ENCODE assay signal across 8 cellular contexts in genomic region chr14:77037886-77038511, GRCh38.
DNase-seq lines count a peak whose midpoint lies in the region; ATAC-seq and TF ChIP-seq lines count a peak whose summit lies in the region.

No MANE protein-coding gene starts in this region.

- H3K36me3 ChIP-seq in ACC112 (ENCODE audit: insufficient read depth, low read length) (no peaks in the 10 kb centered on the region), Loucy (ENCODE audit: insufficient read depth, low read length) (no peaks in the 10 kb centered on the region)

- DNase-seq in activated gamma-delta T cell (lab: John Stamatoyannopoulos, UW) (peak; percentile 33), kidney tubule cell (ENCODE audit: low spot score) (peak; percentile 42), T1000 (lab: John Stamatoyannopoulos, UW) (no peak), NCI-H446 (lab: John Stamatoyannopoulos, UW) (no peak)
- DNase-seq in stimulated activated naive B cell treated with anti-CD40 and anti-IgM and Interleukin-4, amounts not matched to agents 10 μg/mL and 1 μg/mL and 100 μg/mL, for 72 hours = no peak

- H4K20me1 ChIP-seq in Loucy (ENCODE audit: insufficient read depth, low read length, poor library complexity, severe bottlenecking) = no peaks in the 10 kb centered on the region

- H3F3A ChIP-seq in Loucy (ENCODE audit: low read depth) = peaks cover 30% of the 10 kb centered on the region

- peaks cover 52 to 88% of the 10 kb centered on the region in 2 donors for H3K4me1 Mint-ChIP-seq in stimulated activated naive B cell treated with anti-CD40 and anti-IgM and Interleukin-4, amounts not matched to agents 10 μg/mL and 1 μg/mL and 100 μg/mL, for 72 hours

- H3K27me3 ChIP-seq in ACC112 (ENCODE audit: insufficient read depth, low read length) = no peaks in the 10 kb centered on the region
- no peaks in the 10 kb centered on the region for H3K27me3 ChIP-seq in Loucy (ENCODE audit: insufficient read depth, low read length, poor library complexity, severe bottlenecking)

- H3K36me3 Mint-ChIP-seq in stimulated activated naive B cell treated with anti-CD40 and anti-IgM and Interleukin-4, amounts not matched to agents 10 μg/mL and 1 μg/mL and 100 μg/mL, for 72 hours = peaks cover 0 to 1% of the 10 kb centered on the region in 2 donors

- H3K9me2 ChIP-seq in Loucy (replicated peaks; ENCODE audit: low read depth, low read length) = no peaks in the 10 kb centered on the region

- H3K4me3 ChIP-seq in ACC112 (ENCODE audit: low read depth, low read length) (no peak overlapping the region), Loucy (ENCODE audit: low read length, poor library complexity, severe bottlenecking) (peak overlapping the region; percentile 72)

- H3K9me3 Mint-ChIP-seq in stimulated activated naive B cell treated with anti-CD40 and anti-IgM and Interleukin-4, amounts not matched to agents 10 μg/mL and 1 μg/mL and 100 μg/mL, for 72 hours = no peaks in the 10 kb centered on the region

- peak overlapping the region; percentile 47 to 73 for H3K4me3 Mint-ChIP-seq in stimulated activated naive B cell treated with anti-CD40 and anti-IgM and Interleukin-4, amounts not matched to agents 10 μg/mL and 1 μg/mL and 100 μg/mL, for 72 hours

- H3K79me2 ChIP-seq in ACC112 (ENCODE audit: control insufficient read depth, insufficient read depth, low read length, unreplicated experiment) (no peaks in the 10 kb centered on the region), Loucy (ENCODE audit: insufficient read depth, low read length) (peaks cover 16% of the 10 kb centered on the region; the same call in 1 of the 2 replicates)

- H3K27ac Mint-ChIP-seq in stimulated activated naive B cell treated with anti-CD40 and anti-IgM and Interleukin-4, amounts not matched to agents 10 μg/mL and 1 μg/mL and 100 μg/mL, for 72 hours = peak overlapping the region; percentile 89

- peak overlapping the region; percentile 98 for H3K27ac ChIP-seq in ACC112 (ENCODE audit: low read depth, low read length)

- H3K4me1 ChIP-seq in ACC112 (ENCODE audit: control insufficient read depth, insufficient read depth, low read length, unreplicated experiment) (peaks cover 48% of the 10 kb centered on the region), Loucy (ENCODE audit: insufficient read depth, low read length, poor library complexity, severe bottlenecking) (peaks cover 73% of the 10 kb centered on the region)

- H3K9me3 ChIP-seq in Loucy (ENCODE audit: insufficient read depth, low read depth, low read length) = no peaks in the 10 kb centered on the region

- H3K9ac ChIP-seq in Loucy (ENCODE audit: low read depth, low read length, poor library complexity, severe bottlenecking) = peak overlapping the region; percentile 82

- no peaks in the 10 kb centered on the region for H3K27me3 Mint-ChIP-seq in stimulated activated naive B cell treated with anti-CD40 and anti-IgM and Interleukin-4, amounts not matched to agents 10 μg/mL and 1 μg/mL and 100 μg/mL, for 72 hours

- ATAC-seq in stimulated activated naive B cell treated with anti-CD40 and anti-IgM and Interleukin-4, amounts not matched to agents 10 μg/mL and 1 μg/mL and 100 μg/mL, for 72 hours (replicated peaks) = no peak
- no peak for ATAC-seq in GM19023 (IDR thresholded peaks at IDR 0.05; ENCODE audit: unreplicated experiment)

- peak overlapping the region; percentile 91 for H3K4me2 ChIP-seq in Loucy (ENCODE audit: low read depth, low read length, poor library complexity, severe bottlenecking)

- no peak for TF ChIP-seq CTCF in Loucy (conservative IDR thresholded peaks at IDR 0.05; ENCODE audit: low read length)

- H2AFZ ChIP-seq in ACC112 (ENCODE audit: low read length, unreplicated experiment) = no peak overlapping the region
- peak overlapping the region; percentile 66 for H2AFZ ChIP-seq in Loucy (ENCODE audit: low read length)

Comparison
In these comparisons a context has a peak if more than half of its experiments do, and no peak if none do; other contexts are left out.
1. DNase-seq: peak in activated gamma-delta T cell (single experiment) and kidney tubule cell (single experiment); none in stimulated activated naive B cell treated with anti-CD40 and anti-IgM and Interleukin-4, amounts not matched to agents 10 μg/mL and 1 μg/mL and 100 μg/mL, for 72 hours (single experiment), T1000 (single experiment) and NCI-H446 (0 of 2).